8 cellular contexts compared by ENCODE assay signal in genomic region chr10:6173203-6173602, GRCh38. TPM values are rescaled to one million over a fixed set of nuclear protein-coding genes. Genes with fewer than 3 reads are reported as not detected.
DNase-seq lines count a peak whose midpoint lies in the region; ATAC-seq, FAIRE-seq and TF ChIP-seq lines count a peak whose summit lies in the region.

No MANE protein-coding gene starts in this region.

- peak overlapping the region; percentile 79 for H3K27ac Mint-ChIP-seq in activated CD4-positive, alpha-beta T cell treated with anti-CD3 and anti-CD28 coated beads, Interleukin-2, amount 10 ng/mL, durations not matched to agents 24 days and 14 days
- peak overlapping the region; percentile 61 to 77 for H3K27ac Mint-ChIP-seq in effector memory CD8-positive, alpha-beta T cell

- TF ChIP-seq RAD21 in Ishikawa (IDR thresholded peaks at IDR 0.05; ENCODE audit: low read depth) = 0 out of 2 replicates have a peak, but pooled peaks have one; percentile 2

- no peaks in the 10 kb centered on the region for H3K27me3 Mint-ChIP-seq in activated CD4-positive, alpha-beta T cell treated with anti-CD3 and anti-CD28 coated beads, Interleukin-2, amount 10 ng/mL, durations not matched to agents 24 days and 14 days
- no peaks in the 10 kb centered on the region for H3K27me3 Mint-ChIP-seq in effector memory CD8-positive, alpha-beta T cell

- H3K36me3 Mint-ChIP-seq in activated CD4-positive, alpha-beta T cell treated with anti-CD3 and anti-CD28 coated beads, Interleukin-2, amount 10 ng/mL, durations not matched to agents 24 days and 14 days (ENCODE audit: low read depth) = peaks cover 27% of the 10 kb centered on the region
- peaks cover 6% of the 10 kb centered on the region for H3K36me3 Mint-ChIP-seq in effector memory CD8-positive, alpha-beta T cell (ENCODE audit: insufficient read depth)

- H3K4me1 Mint-ChIP-seq in activated CD4-positive, alpha-beta T cell treated with anti-CD3 and anti-CD28 coated beads, Interleukin-2, amount 10 ng/mL, durations not matched to agents 24 days and 14 days = peaks cover 71% of the 10 kb centered on the region
- peaks cover 44 to 45% of the 10 kb centered on the region in 2 donors for H3K4me1 Mint-ChIP-seq in effector memory CD8-positive, alpha-beta T cell (ENCODE audit: low read depth in 2 of 2)

- no peaks in the 10 kb centered on the region for H3K9me3 Mint-ChIP-seq in activated CD4-positive, alpha-beta T cell treated with anti-CD3 and anti-CD28 coated beads, Interleukin-2, amount 10 ng/mL, durations not matched to agents 24 days and 14 days
- H3K9me3 Mint-ChIP-seq in effector memory CD8-positive, alpha-beta T cell = no peaks in the 10 kb centered on the region

- no peak for TF ChIP-seq POLR2A in H54 (IDR thresholded peaks at IDR 0.05; ENCODE audit: low read depth, low read length)

- ATAC-seq in effector memory CD8-positive, alpha-beta T cell (replicated peaks) = peak; percentile 95
- peak; percentile 64 for ATAC-seq in stimulated activated naive CD8-positive, alpha-beta T cell treated with anti-CD3 and anti-CD28 coated beads, Interleukin-15, Interleukin-2, amounts not matched to agents 100 U/mL and 50 U/mL, for 24 hours
- ATAC-seq in GM18873 (IDR thresholded peaks at IDR 0.05; ENCODE audit: low FRiP score, unreplicated experiment) (no peak), left lobe of liver (no peak)

- peak; percentile 91 for DNase-seq in activated CD4-positive, alpha-beta T cell treated with anti-CD3 and anti-CD28 coated beads, Interleukin-2, amount 10 ng/mL, durations not matched to agents 24 days and 14 days
- DNase-seq in effector memory CD8-positive, alpha-beta T cell = peak; percentile 44 to 56 (median 51)
- DNase-seq in stimulated activated naive CD8-positive, alpha-beta T cell treated with anti-CD3 and anti-CD28 coated beads, Interleukin-15, Interleukin-2, amounts not matched to agents 100 U/mL and 50 U/mL, for 24 hours = peak; percentile 72
- no peak for DNase-seq in H54 (ENCODE audit: insufficient read length, low spot score)
- no peak for DNase-seq in HTR-8/SVneo (ENCODE audit: insufficient read length, low spot score)
- no peak for DNase-seq in left lobe of liver (ENCODE audit: low spot score)

- no peak for FAIRE-seq in H54 (lab: Jason Lieb, UNC)
- no peak for FAIRE-seq in HTR-8/SVneo (lab: Jason Lieb, UNC)

- H3K4me3 Mint-ChIP-seq in activated CD4-positive, alpha-beta T cell treated with anti-CD3 and anti-CD28 coated beads, Interleukin-2, amount 10 ng/mL, durations not matched to agents 24 days and 14 days = peak overlapping the region; percentile 71
- H3K4me3 Mint-ChIP-seq in effector memory CD8-positive, alpha-beta T cell = peak overlapping the region; percentile 7 to 60

- intact Hi-C loops in activated CD4-positive, alpha-beta T cell treated with anti-CD3 and anti-CD28 coated beads, Interleukin-2, amount 10 ng/mL, durations not matched to agents 24 days and 14 days (cut with micrococcal nuclease) = loop anchor here (1.0 to 2.0 kb wide), 3 partner anchors 14 to 230 kb away; no protein-coding TSS in a partner anchor

- TF ChIP-seq EP300 in Ishikawa (IDR thresholded peaks at IDR 0.05; ENCODE audit: borderline replicate concordance) = no peak

TF ChIP-seq in Ishikawa, 13 proteins besides CTCF, POLR2A, EP300 and RAD21:
- TF ChIP-seq CREB1 (IDR thresholded peaks at IDR 0.05; ENCODE audit: low read depth) = no peak
- no peak for TF ChIP-seq TEAD4 (IDR thresholded peaks at IDR 0.05)
- TF ChIP-seq NFIC (IDR thresholded peaks at IDR 0.05) = no peak
- TF ChIP-seq EGR1 (IDR thresholded peaks at IDR 0.05) = no peak
- TF ChIP-seq TAF1 (IDR thresholded peaks at IDR 0.05; ENCODE audit: low read depth) = no peak

RNA-seq across cellular contexts. Expression of gene PFKFB3, which starts 29.5 kb away (rescaled TPM):
- 108 TPM in 2 replicates for total RNA-seq in activated CD4-positive, alpha-beta T cell treated with anti-CD3 and anti-CD28 coated beads, Interleukin-2, amount 10 ng/mL, durations not matched to agents 24 days and 14 days
- total RNA-seq in left lobe of liver = 39.2 TPM

Comparison
In these comparisons a context has a peak if more than half of its experiments do, and no peak if none do; other contexts are left out.
1. DNase-seq: peak in activated CD4-positive, alpha-beta T cell treated with anti-CD3 and anti-CD28 coated beads, Interleukin-2, amount 10 ng/mL, durations not matched to agents 24 days and 14 days (single experiment), effector memory CD8-positive, alpha-beta T cell (3 of 3) and stimulated activated naive CD8-positive, alpha-beta T cell treated with anti-CD3 and anti-CD28 coated beads, Interleukin-15, Interleukin-2, amounts not matched to agents 100 U/mL and 50 U/mL, for 24 hours (single experiment); none in H54 (single experiment), HTR-8/SVneo (single experiment) and left lobe of liver (single experiment).
2. ATAC-seq: peak in effector memory CD8-positive, alpha-beta T cell (single experiment) and stimulated activated naive CD8-positive, alpha-beta T cell treated with anti-CD3 and anti-CD28 coated beads, Interleukin-15, Interleukin-2, amounts not matched to agents 100 U/mL and 50 U/mL, for 24 hours (single experiment); none in GM18873 (single experiment) and left lobe of liver (single experiment).